8 cellular contexts compared by ENCODE assay signal in the genomic region with DNA sequence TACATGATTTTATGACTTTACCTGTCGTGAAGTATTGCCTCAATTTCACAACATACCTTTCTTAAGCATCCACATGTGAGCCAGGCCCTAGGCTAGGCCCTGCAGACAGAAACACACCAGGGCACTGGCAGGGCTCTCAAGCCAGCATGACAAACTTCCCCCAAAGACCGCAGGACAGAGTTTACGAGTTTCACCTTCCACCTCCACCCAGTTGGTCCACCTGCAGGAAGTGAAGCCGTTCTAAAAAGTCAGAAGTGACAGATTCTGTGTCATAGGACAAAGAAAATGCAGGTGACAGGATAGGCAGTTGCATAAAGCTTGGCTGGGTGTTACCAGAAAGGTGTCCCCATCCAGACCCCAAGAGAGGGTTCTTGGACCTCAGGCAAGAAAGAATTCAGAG. TPM values are rescaled to one million over a fixed set of nuclear protein-coding genes. Genes with fewer than 3 reads are reported as not detected.
DNase-seq lines count a peak whose midpoint lies in the region; ATAC-seq and TF ChIP-seq lines count a peak whose summit lies in the region.

No MANE protein-coding gene starts in this region.

- TF ChIP-seq POLR2A in uterus (IDR thresholded peaks at IDR 0.05) (no peak), vagina (IDR thresholded peaks at IDR 0.05) (no peak)

- H3K4me1 ChIP-seq in right atrium auricular region (no peaks in the 10 kb centered on the region), uterus (no peaks in the 10 kb centered on the region), vagina (no peaks in the 10 kb centered on the region)

- peak; percentile 92 for DNase-seq in GM12865 (ENCODE audit: low read depth)
- peak; percentile 8 for DNase-seq in GM19240 (ENCODE audit: insufficient read length, low spot score)
- DNase-seq in central memory CD4-positive, alpha-beta T cell = peak; percentile 2
- DNase-seq in right atrium auricular region (ENCODE audit: low spot score) = no peak
- DNase-seq in GDM1 (lab: John Stamatoyannopoulos, UW) = no peak
- DNase-seq in uterus = no peak
- no peak for DNase-seq in vagina (ENCODE audit: extremely low spot score in 2 of 2)

- H3K9me3 ChIP-seq in right atrium auricular region (peaks cover 0 to 8% of the 10 kb centered on the region in 2 donors), uterus (no peaks in the 10 kb centered on the region), vagina (no peaks in the 10 kb centered on the region)

- H3K27ac ChIP-seq in right atrium auricular region = no peak overlapping the region
- no peak overlapping the region for H3K27ac ChIP-seq in uterus
- no peak overlapping the region for H3K27ac ChIP-seq in vagina

- H3K4me3 ChIP-seq in GM12865 (ENCODE audit: low read depth, low read length) = no peak overlapping the region
- no peak overlapping the region for H3K4me3 ChIP-seq in right atrium auricular region
- no peak overlapping the region for H3K4me3 ChIP-seq in uterus
- no peak overlapping the region for H3K4me3 ChIP-seq in vagina

- TF ChIP-seq CTCF in GM12865 (IDR thresholded peaks at IDR 0.05; ENCODE audit: insufficient read depth, low read depth, low read length, missing control alignments) (no peak), right atrium auricular region (IDR thresholded peaks at IDR 0.05) (no peak), uterus (IDR thresholded peaks at IDR 0.05) (no peak), vagina (IDR thresholded peaks at IDR 0.05) (no peak)

- H3K27me3 ChIP-seq in right atrium auricular region = no peaks in the 10 kb centered on the region
- no peaks in the 10 kb centered on the region for H3K27me3 ChIP-seq in uterus
- H3K27me3 ChIP-seq in vagina = no peaks in the 10 kb centered on the region

- intact Hi-C loops in uterus (cut with DNase I; ENCODE audit: low total_unique reads) (no loop called here), vagina (cut with DNase I) (no loop called here)

- ATAC-seq in HG03159 (IDR thresholded peaks at IDR 0.05; ENCODE audit: unreplicated experiment) = peak; percentile 63

- H3K36me3 ChIP-seq in right atrium auricular region (no peaks in the 10 kb centered on the region), uterus (no peaks in the 10 kb centered on the region), vagina (no peaks in the 10 kb centered on the region)

RNA-seq across cellular contexts. Expression of gene SIPA1L1, which starts 30.7 kb away (rescaled TPM):
- total RNA-seq in right atrium auricular region (1 to 10 TPM; 5.6 to 9.6 TPM), uterus (10 to 100 TPM in 3 of 4 donors, 1 to 10 TPM in 1; 8.2 to 78.6 (median 29.3) TPM), vagina (18.7 TPM)

Comparison
In these comparisons a context has a peak if more than half of its experiments do, and no peak if none do; other contexts are left out.
1. DNase-seq: peak in GM12865 (single experiment), GM19240 (single experiment) and central memory CD4-positive, alpha-beta T cell (single experiment); none in right atrium auricular region (single experiment), GDM1 (single experiment), uterus (0 of 2) and vagina (0 of 2).